ENCODE assay signal across 16 cellular contexts in the genomic region with DNA sequence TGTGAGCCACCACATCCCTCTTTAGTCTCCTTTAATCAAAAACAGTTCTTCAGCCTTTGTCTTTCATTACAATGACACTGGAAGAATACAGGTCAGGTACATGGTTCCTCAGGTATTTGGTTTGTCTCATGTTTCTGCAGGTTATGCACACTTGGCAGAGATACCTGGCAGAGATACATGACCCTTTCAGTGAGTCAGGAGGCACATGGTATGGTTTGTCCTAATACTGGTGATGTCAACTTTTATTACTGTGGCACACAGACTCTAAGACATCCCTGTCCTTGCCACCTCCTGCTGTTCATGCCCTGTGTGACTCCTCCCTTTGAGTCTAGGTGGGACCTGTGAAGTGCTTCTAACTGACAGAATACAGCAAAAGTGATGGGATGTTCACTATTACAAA. TPM values are rescaled to one million over a fixed set of nuclear protein-coding genes. Genes with fewer than 3 reads are reported as not detected.
DNase-seq lines count a peak whose midpoint lies in the region; ATAC-seq and TF ChIP-seq lines count a peak whose summit lies in the region.
"Had no signal": no experiment of that assay in that cellular context is flagged by ENCODE, and none has a peak within 500 bp of the region (broad histone marks: within the 10 kb centered on the region; RNA-seq: fewer than 3 reads in every experiment).

No MANE protein-coding gene starts in this region.

- H3K4me3 ChIP-seq in body of pancreas, result no peak overlapping the region
- H3K4me3 ChIP-seq in osteoblast (ENCODE audit: insufficient read depth, low read length), result no peak overlapping the region
- H3K4me3 ChIP-seq: SJSA1, uterus had no signal

- H4K20me1 ChIP-seq in osteoblast (ENCODE audit: insufficient read depth, low read length), result no peaks in the 10 kb centered on the region

- no peak overlapping the region for H2AFZ ChIP-seq in osteoblast (ENCODE audit: low read length)

- no peak for TF ChIP-seq POLR2A in body of pancreas (IDR thresholded peaks at IDR 0.05)

- H3K4me2 ChIP-seq in osteoblast (ENCODE audit: insufficient read depth, low read length), result no peak overlapping the region

- H3K4me1 ChIP-seq in body of pancreas (peaks cover 5% of the 10 kb centered on the region), osteoblast (ENCODE audit: insufficient read depth, low read length) (peaks cover 35% of the 10 kb centered on the region)
- H3K4me1 ChIP-seq: BE2C, uterus had no signal

- intact Hi-C loops in body of pancreas (cut with DNase I), result no loop called here

- H3K27me3 ChIP-seq in body of pancreas (no peaks in the 10 kb centered on the region), osteoblast (ENCODE audit: insufficient read depth, low read length) (no peaks in the 10 kb centered on the region)
- H3K27me3 ChIP-seq: BE2C, neutrophil, SJSA1, uterus had no signal

- ATAC-seq in body of pancreas, result peak; percentile 48

- peaks cover 72% of the 10 kb centered on the region for H3K79me2 ChIP-seq in osteoblast (ENCODE audit: insufficient read depth, low read length)

- H3K36me3 ChIP-seq in body of pancreas (replicated peaks in 1 of 2; ENCODE audit: insufficient read depth in 1 of 2, low read depth in 2 of 2), result no peaks in the 10 kb centered on the region
- no peaks in the 10 kb centered on the region for H3K36me3 ChIP-seq in osteoblast (ENCODE audit: insufficient read depth, low read length)
- H3K36me3 ChIP-seq: BE2C, neutrophil, SJSA1, uterus had no signal

- DNase-seq in DMS53 (lab: John Stamatoyannopoulos, UW), result peak; percentile 90
- DNase-seq in NCI-H2029 (lab: John Stamatoyannopoulos, UW), result peak; percentile 86
- DNase-seq in body of pancreas, result peak in 1 of 4 donors; percentile 49
- DNase-seq in osteoblast (ENCODE audit: insufficient read length, low spot score, missing footprints), result no peak
- DNase-seq in NCI-H187 treated with DMSO at 0.1 percent for 48 hours (lab: John Stamatoyannopoulos, UW), result no peak
- no peak for DNase-seq in NCI-H1694 (lab: John Stamatoyannopoulos, UW)
- DNase-seq in stimulated activated CD4-positive, alpha-beta T cell treated with anti-CD3 and anti-CD28 coated beads, Interleukin-4, amount 100 ng/mL, for 1 hour, result no peak
- no peak for DNase-seq in NOMO-1 (lab: John Stamatoyannopoulos, UW; ENCODE audit: unreplicated experiment in 2 of 2)
- DNase-seq: activated CD4-positive, alpha-beta T cell treated with anti-CD3 and anti-CD28 coated beads, Interleukin-2, amount 50 U/mL, for 48 hours; BE2C; H7; NCI-H1105 treated with DMSO at 0.1 percent for 48 hours; stimulated activated naive CD4-positive, alpha-beta T cell; uterus had no signal

- TF ChIP-seq CTCF in body of pancreas (IDR thresholded peaks at IDR 0.05) (no peak), osteoblast (IDR thresholded peaks at IDR 0.05; ENCODE audit: extremely low read depth, low read depth, low read length) (no peak)

- H3K27ac ChIP-seq in body of pancreas, result no peak overlapping the region
- peak overlapping the region; percentile 94 for H3K27ac ChIP-seq in osteoblast (ENCODE audit: low read depth, low read length)
- H3K27ac ChIP-seq: neutrophil, uterus had no signal

- no peaks in the 10 kb centered on the region for H3K9me3 ChIP-seq in body of pancreas
- no peaks in the 10 kb centered on the region for H3K9me3 ChIP-seq in osteoblast (ENCODE audit: low read depth, low read length)
- H3K9me3 ChIP-seq: BE2C, neutrophil, SJSA1, uterus had no signal

RNA-seq across cellular contexts. Expression of a gene that starts 58.4 kb away (rescaled TPM):
- total RNA-seq in body of pancreas (10 to 100 TPM in 1 of 2 donors, 1 to 10 TPM in 1; 8.2 to 15.0 TPM), osteoblast (61.6 and 64.4 TPM in 2 replicates)

Comparison
In these comparisons a context has a peak if more than half of its experiments do, and no peak if none do; other contexts are left out.
1. DNase-seq: peak in DMS53 (single experiment) and NCI-H2029 (single experiment); none in osteoblast (single experiment), NCI-H187 treated with DMSO at 0.1 percent for 48 hours (single experiment), NCI-H1694 (single experiment), stimulated activated CD4-positive, alpha-beta T cell treated with anti-CD3 and anti-CD28 coated beads, Interleukin-4, amount 100 ng/mL, for 1 hour (single experiment) and NOMO-1 (0 of 2).